17 cellular contexts compared by ENCODE assay signal in genomic region chr7:22724861-22725260, GRCh38. TPM values are rescaled to one million over a fixed set of nuclear protein-coding genes. Genes with fewer than 3 reads are reported as not detected.
"Had no signal": no experiment of that assay in that cellular context is flagged by ENCODE, and none has a peak within 500 bp of the region (broad histone marks: within the 10 kb centered on the region; RNA-seq: fewer than 3 reads in every experiment).

No MANE protein-coding gene starts in this region.

- H3K4me3 Mint-ChIP-seq: activated CD4-positive, alpha-beta T cell treated with anti-CD3 and anti-CD28 coated beads, Interleukin-2, amount 10 ng/mL, durations not matched to agents 24 days and 14 days; activated naive CD4-positive, alpha-beta T cell treated with anti-CD3 and anti-CD28 coated beads, Interleukin-2, amount 50 U/mL, for 24 hours; naive thymus-derived CD4-positive, alpha-beta T cell had no signal

- H3K4me3 ChIP-seq: stomach, thoracic aorta had no signal

- H3K36me3 ChIP-seq: stomach, thoracic aorta had no signal

- H3K27ac ChIP-seq: stomach, thoracic aorta, VCaP had no signal

- H3K27ac Mint-ChIP-seq: activated CD4-positive, alpha-beta T cell treated with anti-CD3 and anti-CD28 coated beads, Interleukin-2, amount 10 ng/mL, durations not matched to agents 24 days and 14 days; activated naive CD4-positive, alpha-beta T cell treated with anti-CD3 and anti-CD28 coated beads, Interleukin-2, amount 50 U/mL, for 24 hours; naive thymus-derived CD4-positive, alpha-beta T cell; progenitor cell of endocrine pancreas had no signal

- DNase-seq: activated CD4-positive, alpha-beta T cell treated with anti-CD3 and anti-CD28 coated beads, Interleukin-2, amount 10 ng/mL, durations not matched to agents 24 days and 14 days; activated T-cell treated with anti-CD3 and anti-CD28 coated beads, Interleukin-2, amount 50 U/mL, for 1 hour; amniotic stem cell; cerebellar nuclear complex; kidney glomerular epithelial cell; midbrain; naive thymus-derived CD4-positive, alpha-beta T cell; nucleus accumbens; stimulated activated CD4-positive, alpha-beta T cell treated with anti-CD3 and anti-CD28 coated beads, Interleukin-15, amount 100 ng/mL, for 24 hours; stimulated activated CD4-positive, alpha-beta T cell treated with anti-CD3 and anti-CD28 coated beads, Interleukin-4, amount 100 ng/mL, for 24 hours; stomach; T1000 had no signal

- H3K36me3 Mint-ChIP-seq: activated naive CD4-positive, alpha-beta T cell treated with anti-CD3 and anti-CD28 coated beads, Interleukin-2, amount 50 U/mL, for 24 hours; naive thymus-derived CD4-positive, alpha-beta T cell had no signal

- H3K9me3 Mint-ChIP-seq: activated CD4-positive, alpha-beta T cell treated with anti-CD3 and anti-CD28 coated beads, Interleukin-2, amount 10 ng/mL, durations not matched to agents 24 days and 14 days; activated naive CD4-positive, alpha-beta T cell treated with anti-CD3 and anti-CD28 coated beads, Interleukin-2, amount 50 U/mL, for 24 hours; naive thymus-derived CD4-positive, alpha-beta T cell had no signal

- ATAC-seq: naive thymus-derived CD4-positive, alpha-beta T cell had no signal

- H3K9me3 ChIP-seq: stomach, thoracic aorta had no signal

RNA-seq across cellular contexts. Expression of gene IL6, which starts 2.1 kb away (rescaled TPM):
- total RNA-seq: liver, progenitor cell of endocrine pancreas, stomach had no signal
